1 cellular context compared by ENCODE assay signal in the genomic region with DNA sequence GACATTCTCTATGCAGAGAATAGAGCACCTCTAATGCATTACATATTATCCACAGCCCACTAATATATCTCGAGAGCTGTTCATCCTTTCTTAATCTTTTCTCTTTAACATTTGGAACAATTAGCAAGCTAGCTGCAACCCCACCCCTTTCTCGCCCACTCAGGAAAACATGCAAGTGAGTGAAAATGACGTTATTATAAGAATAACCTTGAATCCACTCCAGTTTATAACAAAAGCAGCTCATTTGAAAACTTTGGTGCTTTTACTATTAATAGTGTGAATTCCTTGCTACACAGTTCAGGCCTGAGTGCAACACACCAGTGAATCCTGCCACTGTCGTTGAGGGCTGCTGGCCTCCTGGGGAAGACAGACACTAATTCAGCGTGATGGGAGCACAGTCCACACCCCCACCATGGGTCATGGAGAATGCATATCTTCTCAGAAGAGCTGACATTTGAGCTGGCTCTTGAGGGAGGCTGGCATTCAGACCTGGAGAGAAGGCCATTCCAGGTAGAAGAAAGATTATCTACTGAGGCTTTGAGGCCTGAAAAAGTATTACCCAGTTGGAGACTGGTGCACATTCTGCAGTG.
TF ChIP-seq lines count a peak whose summit lies in the region.

No MANE protein-coding gene starts in this region.

TF ChIP-seq in HCT116, 20 proteins besides CTCF, POLR2A, EP300 and RAD21:
- TF ChIP-seq, protein P1, sequence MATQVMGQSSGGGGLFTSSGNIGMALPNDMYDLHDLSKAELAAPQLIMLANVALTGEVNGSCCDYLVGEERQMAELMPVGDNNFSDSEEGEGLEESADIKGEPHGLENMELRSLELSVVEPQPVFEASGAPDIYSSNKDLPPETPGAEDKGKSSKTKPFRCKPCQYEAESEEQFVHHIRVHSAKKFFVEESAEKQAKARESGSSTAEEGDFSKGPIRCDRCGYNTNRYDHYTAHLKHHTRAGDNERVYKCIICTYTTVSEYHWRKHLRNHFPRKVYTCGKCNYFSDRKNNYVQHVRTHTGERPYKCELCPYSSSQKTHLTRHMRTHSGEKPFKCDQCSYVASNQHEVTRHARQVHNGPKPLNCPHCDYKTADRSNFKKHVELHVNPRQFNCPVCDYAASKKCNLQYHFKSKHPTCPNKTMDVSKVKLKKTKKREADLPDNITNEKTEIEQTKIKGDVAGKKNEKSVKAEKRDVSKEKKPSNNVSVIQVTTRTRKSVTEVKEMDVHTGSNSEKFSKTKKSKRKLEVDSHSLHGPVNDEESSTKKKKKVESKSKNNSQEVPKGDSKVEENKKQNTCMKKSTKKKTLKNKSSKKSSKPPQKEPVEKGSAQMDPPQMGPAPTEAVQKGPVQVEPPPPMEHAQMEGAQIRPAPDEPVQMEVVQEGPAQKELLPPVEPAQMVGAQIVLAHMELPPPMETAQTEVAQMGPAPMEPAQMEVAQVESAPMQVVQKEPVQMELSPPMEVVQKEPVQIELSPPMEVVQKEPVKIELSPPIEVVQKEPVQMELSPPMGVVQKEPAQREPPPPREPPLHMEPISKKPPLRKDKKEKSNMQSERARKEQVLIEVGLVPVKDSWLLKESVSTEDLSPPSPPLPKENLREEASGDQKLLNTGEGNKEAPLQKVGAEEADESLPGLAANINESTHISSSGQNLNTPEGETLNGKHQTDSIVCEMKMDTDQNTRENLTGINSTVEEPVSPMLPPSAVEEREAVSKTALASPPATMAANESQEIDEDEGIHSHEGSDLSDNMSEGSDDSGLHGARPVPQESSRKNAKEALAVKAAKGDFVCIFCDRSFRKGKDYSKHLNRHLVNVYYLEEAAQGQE (IDR thresholded peaks at IDR 0.05; ENCODE audit: low read depth) = no peak
- TF ChIP-seq POLR2AphosphoS5 (IDR thresholded peaks at IDR 0.05; ENCODE audit: low read depth, low read length) (no peak), TCF7L2 (IDR thresholded peaks at IDR 0.05; ENCODE audit: borderline replicate concordance, extremely low read depth, insufficient read depth, insufficient read length) (no peak), JUND (IDR thresholded peaks at IDR 0.05) (no peak), CBX3 (IDR thresholded peaks at IDR 0.05; ENCODE audit: low read depth) (no peak)
- TF ChIP-seq, protein P2, sequence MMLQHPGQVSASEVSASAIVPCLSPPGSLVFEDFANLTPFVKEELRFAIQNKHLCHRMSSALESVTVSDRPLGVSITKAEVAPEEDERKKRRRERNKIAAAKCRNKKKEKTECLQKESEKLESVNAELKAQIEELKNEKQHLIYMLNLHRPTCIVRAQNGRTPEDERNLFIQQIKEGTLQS (IDR thresholded peaks at IDR 0.05) = no peak
TF ChIP-seq in HCT116: peak in this region for 0.
